ENCODE assay signal across 8 cellular contexts in the genomic region with DNA sequence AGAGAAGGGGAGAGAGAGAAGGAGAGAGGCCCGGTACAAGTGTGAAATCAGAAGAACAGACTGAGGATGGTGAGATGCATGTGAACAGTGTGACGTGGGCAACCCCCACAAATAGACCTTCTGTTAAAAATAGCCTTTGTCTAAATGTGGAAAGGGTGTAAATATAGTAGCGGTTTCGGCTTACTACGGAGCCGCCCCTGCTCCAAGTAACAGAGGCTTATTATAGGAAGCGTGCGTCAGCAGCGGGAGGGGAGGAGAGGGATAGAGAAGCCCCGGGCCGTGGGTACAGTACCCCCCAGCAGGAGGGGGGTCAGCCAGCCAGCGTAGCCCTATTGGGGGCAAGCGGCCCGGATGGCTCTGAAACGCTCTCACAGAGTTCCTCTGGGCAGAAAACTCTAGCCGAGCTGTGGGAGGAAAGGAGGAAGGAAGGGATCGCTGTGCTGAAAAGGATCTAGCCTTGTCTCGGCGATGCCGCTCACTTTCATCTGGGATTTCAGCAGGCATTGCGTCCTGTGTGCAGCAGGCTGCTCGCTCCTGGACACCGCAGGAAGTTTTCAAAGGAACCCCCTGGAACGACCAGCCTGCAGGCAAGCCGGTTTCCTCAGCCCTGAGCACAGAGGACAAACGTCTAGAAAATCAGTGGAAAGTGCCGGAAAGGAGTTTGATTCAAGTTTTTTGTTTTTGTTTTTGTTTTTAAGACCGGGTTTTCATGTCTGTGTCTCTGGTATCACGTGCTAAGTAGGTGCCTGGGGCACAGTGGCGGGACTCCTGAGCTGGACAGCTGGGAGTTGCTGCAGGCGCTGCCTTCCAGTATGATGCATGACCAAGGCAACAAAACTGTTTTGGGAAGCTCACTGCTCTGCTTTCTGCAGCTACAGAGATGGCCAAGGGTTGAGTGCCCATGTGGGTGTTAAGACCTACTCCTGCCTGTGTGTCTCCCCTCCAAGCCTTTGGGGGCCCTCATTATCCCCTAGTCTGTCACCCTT.
DNase-seq lines count a peak whose midpoint lies in the region; ATAC-seq and TF ChIP-seq lines count a peak whose summit lies in the region.

No MANE protein-coding gene starts in this region.

- H3K27me3 ChIP-seq in lower lobe of right lung (ENCODE audit: low read depth), result peaks cover 8% of the 10 kb centered on the region
- no peaks in the 10 kb centered on the region for H3K27me3 ChIP-seq in testis

- peaks cover 0 to 1% (median 0%) of the 10 kb centered on the region in 7 donors for H3K9me3 Mint-ChIP-seq in CD14-positive monocyte

- no peaks in the 10 kb centered on the region for H3K36me3 ChIP-seq in lower lobe of right lung
- H3K36me3 ChIP-seq in testis (ENCODE audit: low read depth, missing control alignments), result no peaks in the 10 kb centered on the region

- peak; percentile 72 for ATAC-seq in GM21447 (IDR thresholded peaks at IDR 0.05; ENCODE audit: unreplicated experiment)
- peak; percentile 64 to 67 for ATAC-seq in lower lobe of right lung

- intact Hi-C loops in CD14-positive monocyte (cut with micrococcal nuclease), result no loop called here
- intact Hi-C loops in lower lobe of right lung (cut with DNase I), result no loop called here
- intact Hi-C loops in testis (cut with DNase I; ENCODE audit: low total_unique reads), result no loop called here

- H3K4me3 ChIP-seq in lower lobe of right lung (peak overlapping the region; percentile 50), testis (peak overlapping the region; percentile 37 to 51)

- DNase-seq in CD14-positive monocyte (ENCODE audit: low spot score), result no peak
- peak; percentile 79 for DNase-seq in NCI-H69 (lab: John Stamatoyannopoulos, UW)
- DNase-seq in dermis blood vessel endothelial cell, result peak; percentile 51
- no peak for DNase-seq in lower lobe of right lung
- peak; percentile 57 for DNase-seq in testis
- no peak for DNase-seq in T-helper 9 cell
- DNase-seq in NCI-H2171 treated with DMSO at 0.1 percent for 48 hours (lab: John Stamatoyannopoulos, UW), result no peak

- TF ChIP-seq CTCF in CD14-positive monocyte (IDR thresholded peaks at IDR 0.05) (no peak), lower lobe of right lung (IDR thresholded peaks at IDR 0.05) (no peak), testis (IDR thresholded peaks at IDR 0.05) (no peak)

- H3K4me3 Mint-ChIP-seq in CD14-positive monocyte, result peak overlapping the region; percentile 74 to 94

- H3K27ac ChIP-seq in lower lobe of right lung, result peak overlapping the region; percentile 62
- peak overlapping the region; percentile 82 to 83 for H3K27ac ChIP-seq in testis

- no peaks in the 10 kb centered on the region for H3K36me3 Mint-ChIP-seq in CD14-positive monocyte

- TF ChIP-seq POLR2A in testis (IDR thresholded peaks at IDR 0.05), result no peak

- H3K4me1 ChIP-seq in lower lobe of right lung (peaks cover 8% of the 10 kb centered on the region), testis (peaks cover 5% of the 10 kb centered on the region)

- peaks cover 11 to 22% (median 16%) of the 10 kb centered on the region in 3 donors for H3K27me3 Mint-ChIP-seq in CD14-positive monocyte (ENCODE audit: low read depth in 3 of 3)

- H3K9me3 ChIP-seq in lower lobe of right lung, result no peaks in the 10 kb centered on the region
- no peaks in the 10 kb centered on the region for H3K9me3 ChIP-seq in testis

- WGBS in testis, 2 donors, result 7% methylated on average over 31 of the region's 31 CpGs

- H3K4me1 Mint-ChIP-seq in CD14-positive monocyte, result peaks cover 17% of the 10 kb centered on the region

- H3K27ac Mint-ChIP-seq in CD14-positive monocyte, result peak overlapping the region in 1 of 7 donors; percentile 69

Comparison
In these comparisons a context has a peak if more than half of its experiments do, and no peak if none do; other contexts are left out.
1. DNase-seq: peak in NCI-H69 (single experiment), dermis blood vessel endothelial cell (single experiment) and testis (single experiment); none in CD14-positive monocyte (single experiment), lower lobe of right lung (single experiment), T-helper 9 cell (single experiment) and NCI-H2171 treated with DMSO at 0.1 percent for 48 hours (single experiment).